In genomic region chr6:154709621-154710020, GRCh38 we compare ENCODE assay signal across 29 cellular contexts.
"Had no signal": no experiment of that assay in that cellular context is flagged by ENCODE, and none has a peak within 500 bp of the region (broad histone marks: within the 10 kb centered on the region; RNA-seq: fewer than 3 reads in every experiment).

No MANE protein-coding gene starts in this region.

- DNase-seq: activated CD4-positive, alpha-beta memory T cell treated with anti-CD3 and anti-CD28 coated beads for 36 hours; activated CD4-positive, alpha-beta T cell treated with anti-CD3 and anti-CD28 coated beads for 36 hours; activated CD4-positive, alpha-beta T cell treated with anti-CD3 and anti-CD28 coated beads, Interleukin-2, amount 10 ng/mL, durations not matched to agents 24 days and 14 days; activated CD4-positive, CD25-positive, alpha-beta regulatory T cell; activated CD4-positive, CD25-positive, alpha-beta regulatory T cell treated with anti-CD3 and anti-CD28 coated beads, Interleukin-2, amount 50 U/mL, for 72 hours; activated CD8-positive, alpha-beta memory T cell treated with anti-CD3 and anti-CD28 coated beads, Interleukin-2, amount 10 ng/mL, durations not matched to agents 7 days and 5 days; activated CD8-positive, alpha-beta memory T cell treated with anti-CD3 and anti-CD28 coated beads, Interleukin-2, amount 50 U/mL, for 4 hours; activated CD8-positive, alpha-beta T cell treated with anti-CD3 and anti-CD28 coated beads, Interleukin-2, amount 10 ng/mL, durations not matched to agents 7 days and 5 days; activated effector memory CD4-positive, alpha-beta T cell treated with anti-CD3 and anti-CD28 coated beads, Interleukin-2, amount 50 U/mL, for 16 hours; activated naive CD4-positive, alpha-beta T cell treated with anti-CD3 and anti-CD28 coated beads for 36 hours; activated naive CD8-positive, alpha-beta T cell treated with anti-CD3 and anti-CD28 coated beads for 36 hours; activated naive CD8-positive, alpha-beta T cell treated with anti-CD3 and anti-CD28 coated beads, Interleukin-2, amount 50 U/mL, for 24 hours; activated T-cell treated with anti-CD3 and anti-CD28 coated beads, Interleukin-2, amount 50 U/mL, for 1 hour; activated T-cell treated with anti-CD3 and anti-CD28 coated beads, Interleukin-2, amount 50 U/mL, for 48 hours; adrenal gland; amygdala; aorta; body of pancreas; caudate nucleus; cortex of kidney; dorsolateral prefrontal cortex; effector memory CD4-positive, alpha-beta T cell; endodermal cell; erythroblast; foreskin fibroblast; T-helper 1 cell; T-helper 17 cell; T1000 had no signal

- H3K4me3 ChIP-seq: adrenal gland, body of pancreas, dorsolateral prefrontal cortex, esophagus muscularis mucosa had no signal

- H3K4me1 ChIP-seq: adrenal gland had no signal

- H3K36me3 ChIP-seq: adrenal gland, esophagus muscularis mucosa had no signal

- ATAC-seq: activated CD4-positive, alpha-beta T cell treated with anti-CD3 and anti-CD28 coated beads for 36 hours; activated CD8-positive, alpha-beta memory T cell treated with anti-CD3 and anti-CD28 coated beads, Interleukin-2, amount 10 ng/mL, durations not matched to agents 7 days and 5 days; activated CD8-positive, alpha-beta T cell treated with anti-CD3 and anti-CD28 coated beads, Interleukin-2, amount 10 ng/mL, durations not matched to agents 7 days and 5 days; activated naive CD8-positive, alpha-beta T cell treated with anti-CD3 and anti-CD28 coated beads, Interleukin-2, amount 50 U/mL, for 24 hours; body of pancreas; T-helper 17 cell had no signal

- H3K27ac ChIP-seq: adrenal gland, body of pancreas, dorsolateral prefrontal cortex, esophagus muscularis mucosa had no signal

- H3K27me3 ChIP-seq: adrenal gland, body of pancreas, esophagus muscularis mucosa had no signal

- H3K9me3 ChIP-seq: adrenal gland, body of pancreas, esophagus muscularis mucosa had no signal
